In genomic region chr22:47517062-47517461, GRCh38 we compare ENCODE assay signal across 14 cellular contexts.
DNase-seq lines count a peak whose midpoint lies in the region; ATAC-seq lines count a peak whose summit lies in the region.
"Had no signal": no experiment of that assay in that cellular context is flagged by ENCODE, and none has a peak within 500 bp of the region (broad histone marks: within the 10 kb centered on the region; RNA-seq: fewer than 3 reads in every experiment).

No MANE protein-coding gene starts in this region.

- DNase-seq in activated naive CD4-positive, alpha-beta T cell treated with anti-CD3 and anti-CD28 coated beads for 36 hours: no peak
- DNase-seq in activated naive CD4-positive, alpha-beta T cell treated with anti-CD3 and anti-CD28 coated beads, Interleukin-2, amount 50 U/mL, for 72 hours (ENCODE audit: low spot score in 2 of 2): no peak
- DNase-seq in sciatic nerve (ENCODE audit: low spot score): no peak
- no peak for DNase-seq in left colon
- DNase-seq: AML-193; Caco-2; Calu3; CD4-positive, alpha-beta T cell; CD8-positive, alpha-beta T cell; DMS79 treated with DMSO at 0.1 percent for 48 hours; GF-D8 had no signal

- H3K27ac Mint-ChIP-seq in activated naive CD4-positive, alpha-beta T cell treated with anti-CD3 and anti-CD28 coated beads for 36 hours: peak overlapping the region; percentile 25
- H3K27ac Mint-ChIP-seq in activated naive CD4-positive, alpha-beta T cell treated with anti-CD3 and anti-CD28 coated beads, Interleukin-2, amount 50 U/mL, for 72 hours: no peak overlapping the region
- H3K27ac Mint-ChIP-seq: B cell; CD4-positive, alpha-beta T cell; CD8-positive, alpha-beta T cell had no signal

- no peaks in the 10 kb centered on the region for H3K36me3 Mint-ChIP-seq in activated naive CD4-positive, alpha-beta T cell treated with anti-CD3 and anti-CD28 coated beads for 36 hours (ENCODE audit: low read depth)
- no peaks in the 10 kb centered on the region for H3K36me3 Mint-ChIP-seq in activated naive CD4-positive, alpha-beta T cell treated with anti-CD3 and anti-CD28 coated beads, Interleukin-2, amount 50 U/mL, for 72 hours
- H3K36me3 Mint-ChIP-seq: CD8-positive, alpha-beta T cell had no signal

- CTCF ChIA-PET in activated naive CD4-positive, alpha-beta T cell treated with anti-CD3 and anti-CD28 coated beads for 36 hours (lab: Charles Lee): no interaction called here

- no peaks in the 10 kb centered on the region for H3K9me3 Mint-ChIP-seq in activated naive CD4-positive, alpha-beta T cell treated with anti-CD3 and anti-CD28 coated beads for 36 hours
- no peaks in the 10 kb centered on the region for H3K9me3 Mint-ChIP-seq in activated naive CD4-positive, alpha-beta T cell treated with anti-CD3 and anti-CD28 coated beads, Interleukin-2, amount 50 U/mL, for 72 hours
- H3K9me3 Mint-ChIP-seq: CD4-positive, alpha-beta T cell; CD8-positive, alpha-beta T cell had no signal

- peaks cover 13% of the 10 kb centered on the region for H3K27me3 Mint-ChIP-seq in activated naive CD4-positive, alpha-beta T cell treated with anti-CD3 and anti-CD28 coated beads for 36 hours (ENCODE audit: low read depth)

- ATAC-seq in activated naive CD4-positive, alpha-beta T cell treated with anti-CD3 and anti-CD28 coated beads, Interleukin-2, amount 50 U/mL, for 72 hours: no peak
- peak; percentile 52 for ATAC-seq in sciatic nerve
- no peak for ATAC-seq in HG03439 (IDR thresholded peaks at IDR 0.05; ENCODE audit: unreplicated experiment)
- ATAC-seq in left colon: no peak
- ATAC-seq: A549; CD8-positive, alpha-beta T cell had no signal

- intact Hi-C loops in activated naive CD4-positive, alpha-beta T cell treated with anti-CD3 and anti-CD28 coated beads for 36 hours (cut with micrococcal nuclease): no loop called here
- intact Hi-C loops in sciatic nerve (cut with DNase I) (no loop called here), left colon (cut with DNase I, micrococcal nuclease) (no loop called here)

- no peak overlapping the region for H3K4me3 Mint-ChIP-seq in activated naive CD4-positive, alpha-beta T cell treated with anti-CD3 and anti-CD28 coated beads for 36 hours
- H3K4me3 Mint-ChIP-seq: B cell; CD4-positive, alpha-beta T cell; CD8-positive, alpha-beta T cell had no signal

- no peaks in the 10 kb centered on the region for H3K4me1 Mint-ChIP-seq in activated naive CD4-positive, alpha-beta T cell treated with anti-CD3 and anti-CD28 coated beads for 36 hours (ENCODE audit: low read depth)
- H3K4me1 Mint-ChIP-seq: B cell had no signal
